18 cellular contexts compared by ENCODE assay signal in the genomic region with DNA sequence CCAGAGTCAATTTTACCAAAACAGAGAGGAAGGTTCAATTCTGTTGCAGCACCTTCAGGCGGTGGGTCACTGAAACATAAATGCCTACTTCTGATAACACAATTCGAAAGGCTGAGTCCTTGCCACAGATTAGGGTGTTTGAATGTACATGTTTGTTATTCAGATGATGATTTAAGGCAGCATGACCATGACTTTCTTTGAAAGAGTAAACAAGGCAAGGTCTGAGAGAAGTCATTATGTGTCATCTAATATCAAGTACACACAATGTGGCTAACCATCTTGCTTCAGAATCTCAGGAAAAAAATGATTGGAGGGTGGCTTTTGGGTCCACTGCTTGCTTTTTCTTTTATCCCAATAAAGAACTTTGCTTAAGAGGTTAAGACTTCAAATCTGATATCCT.
DNase-seq lines count a peak whose midpoint lies in the region; ATAC-seq and TF ChIP-seq lines count a peak whose summit lies in the region.
"Had no signal": no experiment of that assay in that cellular context is flagged by ENCODE, and none has a peak within 500 bp of the region (broad histone marks: within the 10 kb centered on the region; RNA-seq: fewer than 3 reads in every experiment).

No MANE protein-coding gene starts in this region.

- intact Hi-C loops in Panc1 (cut with micrococcal nuclease; ENCODE audit: unreplicated experiment): no loop called here

- POLR2A ChIA-PET in Panc1 (lab: Charles Lee): no interaction called here

- ATAC-seq in Panc1 (no peak), HG02678 (IDR thresholded peaks at IDR 0.05; ENCODE audit: unreplicated experiment) (no peak)
- ATAC-seq: CD8-positive, alpha-beta T cell; GM12878 had no signal

- H3K9me3 ChIP-seq in Panc1 (ENCODE audit: control insufficient read depth, insufficient read depth, low read depth, low read length): no peaks in the 10 kb centered on the region
- H3K9me3 ChIP-seq: BLaER1 treated with 17β-estradiol and CSF1 and Interleukin-3, amounts not matched to agents 10 nM and 100 nM had no signal

- H3K4me1 ChIP-seq in Panc1 (ENCODE audit: control insufficient read depth, insufficient read depth, low read length): no peaks in the 10 kb centered on the region
- H3K4me1 ChIP-seq: BLaER1 treated with 17β-estradiol and CSF1 and Interleukin-3, amounts not matched to agents 10 nM and 100 nM had no signal

- no peak overlapping the region for H3K27ac ChIP-seq in Panc1 (ENCODE audit: low read length)
- H3K27ac ChIP-seq: 22Rv1; BLaER1 treated with 17β-estradiol and CSF1 and Interleukin-3, amounts not matched to agents 10 nM and 100 nM had no signal

- CTCF ChIA-PET in Panc1 (lab: Charles Lee): no interaction called here

- H3K27me3 ChIP-seq in Panc1 (ENCODE audit: control insufficient read depth, insufficient read depth, low read length): no peaks in the 10 kb centered on the region
- H3K27me3 ChIP-seq: BLaER1 treated with 17β-estradiol and CSF1 and Interleukin-3, amounts not matched to agents 10 nM and 100 nM had no signal

- no peak overlapping the region for H3K4me3 ChIP-seq in Panc1 (ENCODE audit: low read depth in 2 of 2, low read length in 2 of 2)
- no peak overlapping the region for H3K4me3 ChIP-seq in epithelial cell of esophagus (ENCODE audit: low read length)
- H3K4me3 ChIP-seq: BLaER1 treated with 17β-estradiol and CSF1 and Interleukin-3, amounts not matched to agents 10 nM and 100 nM; GM12878 had no signal

- H3K36me3 ChIP-seq in Panc1 (ENCODE audit: control insufficient read depth, insufficient read depth, low read length): no peaks in the 10 kb centered on the region
- H3K36me3 ChIP-seq: BLaER1 treated with 17β-estradiol and CSF1 and Interleukin-3, amounts not matched to agents 10 nM and 100 nM had no signal

- in situ Hi-C loops in Panc1 (cut with HindIII; ENCODE audit: low pct_unique_long_range_greater_than_20kb, low sequenced_read_pairs): no loop called here

- peak; percentile 67 for DNase-seq in NCI-H748 (lab: John Stamatoyannopoulos, UW; ENCODE audit: unreplicated experiment)
- DNase-seq in NCI-H748 treated with DMSO at 0.1 percent for 48 hours (lab: John Stamatoyannopoulos, UW): no peak
- DNase-seq in NCI-H146 (lab: John Stamatoyannopoulos, UW): peak; percentile 70
- peak; percentile 43 for DNase-seq in Panc1 (ENCODE audit: low read depth, low spot score)
- peak; percentile 17 for DNase-seq in epithelial cell of esophagus (ENCODE audit: low read depth)
- no peak for DNase-seq in GOT3 (lab: John Stamatoyannopoulos, UW)
- no peak for DNase-seq in NCI-H2029 (lab: John Stamatoyannopoulos, UW)
- DNase-seq: CD8-positive, alpha-beta T cell; COR-L47; DMS 273 treated with DMSO at 0.1 percent for 48 hours; DMS53; DND-41; EL; H9 had no signal

- TF ChIP-seq CTCF in Panc1 (IDR thresholded peaks at IDR 0.05) (no peak), epithelial cell of esophagus (IDR thresholded peaks at IDR 0.05; ENCODE audit: insufficient read depth, low read depth, low read length, missing control alignments) (no peak)

- BruUV-seq in Panc1 (replicated peaks; lab: Mats Ljungman, UMichigan): no TSS peak

Comparison
In these comparisons a context has a peak if more than half of its experiments do, and no peak if none do; other contexts are left out.
1. DNase-seq: peak in NCI-H748 (single experiment), NCI-H146 (single experiment), Panc1 (single experiment) and epithelial cell of esophagus (single experiment); none in NCI-H748 treated with DMSO at 0.1 percent for 48 hours (single experiment), GOT3 (single experiment) and NCI-H2029 (single experiment).